In genomic region chr17:19150678-19151280, GRCh38 we compare ENCODE assay signal across 3 cellular contexts. TPM values are rescaled to one million over a fixed set of nuclear protein-coding genes. Genes with fewer than 3 reads are reported as not detected.
"Had no signal": no experiment of that assay in that cellular context is flagged by ENCODE, and none has a peak within 500 bp of the region (broad histone marks: within the 10 kb centered on the region; RNA-seq: fewer than 3 reads in every experiment).

No MANE protein-coding gene starts in this region.

RNA-seq across cellular contexts. Expression of gene GRAPL, which starts 23.4 kb away (rescaled TPM):
- total RNA-seq: astrocyte, body of pancreas had no signal
- polyA plus RNA-seq: aorta had no signal
